8 cellular contexts compared by ENCODE assay signal in genomic region chr4:154416183-154416543, GRCh38.
DNase-seq lines count a peak whose midpoint lies in the region; ATAC-seq and TF ChIP-seq lines count a peak whose summit lies in the region.

No MANE protein-coding gene starts in this region.

- CTCF ChIA-PET in naive thymus-derived CD4-positive, alpha-beta T cell (lab: Charles Lee) = no interaction called here

- peaks cover 38 to 62% (median 53%) of the 10 kb centered on the region in 5 donors for H3K27me3 Mint-ChIP-seq in naive thymus-derived CD4-positive, alpha-beta T cell

- peak overlapping the region; percentile 54 to 78 (median 72) for H3K4me3 Mint-ChIP-seq in naive thymus-derived CD4-positive, alpha-beta T cell

- DNase-seq in GM12864 (ENCODE audit: low read depth) (no peak), cerebellar cortex (ENCODE audit: low spot score) (no peak), middle frontal gyrus (ENCODE audit: extremely low spot score, low spot score) (no peak)
- no peak for DNase-seq in naive thymus-derived CD4-positive, alpha-beta T cell
- DNase-seq in activated effector memory CD4-positive, alpha-beta T cell treated with Interleukin-2 at 50 U/mL for 16 hours = no peak

- H3K4me1 ChIP-seq in Loucy (ENCODE audit: insufficient read depth, low read length, poor library complexity, severe bottlenecking) = peaks cover 9% of the 10 kb centered on the region
- no peaks in the 10 kb centered on the region for H3K4me1 ChIP-seq in endocrine pancreas (ENCODE audit: control insufficient read depth, insufficient read depth, low read length)
- no peaks in the 10 kb centered on the region for H3K4me1 ChIP-seq in naive thymus-derived CD4-positive, alpha-beta T cell (ENCODE audit: control insufficient read depth in 2 of 2, insufficient read depth in 2 of 2, low read length in 2 of 2)

- H3K9ac ChIP-seq in Loucy (ENCODE audit: low read depth, low read length, poor library complexity, severe bottlenecking) (peak overlapping the region; percentile 8), endocrine pancreas (ENCODE audit: control insufficient read depth, insufficient read depth, low read length) (no peak overlapping the region)

- no peak overlapping the region for H3K27ac Mint-ChIP-seq in naive thymus-derived CD4-positive, alpha-beta T cell

- H3K27me3 ChIP-seq in Loucy (ENCODE audit: insufficient read depth, low read length, poor library complexity, severe bottlenecking) = no peaks in the 10 kb centered on the region
- no peaks in the 10 kb centered on the region for H3K27me3 ChIP-seq in endocrine pancreas (ENCODE audit: control insufficient read depth, insufficient read depth, low read length)
- no peaks in the 10 kb centered on the region for H3K27me3 ChIP-seq in naive thymus-derived CD4-positive, alpha-beta T cell (ENCODE audit: control insufficient read depth in 2 of 2, insufficient read depth in 2 of 2, low read length in 2 of 2)

- H3K36me3 Mint-ChIP-seq in naive thymus-derived CD4-positive, alpha-beta T cell = no peaks in the 10 kb centered on the region

- TF ChIP-seq CTCF in GM12864 (IDR thresholded peaks at IDR 0.05; ENCODE audit: low read depth, low read length, missing control alignments) (peak; percentile 34), Loucy (conservative IDR thresholded peaks at IDR 0.05; ENCODE audit: low read length) (peak; percentile 54)

- H3K36me3 ChIP-seq in Loucy (ENCODE audit: insufficient read depth, low read length) (no peaks in the 10 kb centered on the region), endocrine pancreas (ENCODE audit: control insufficient read depth, insufficient read depth, low read length) (no peaks in the 10 kb centered on the region)
- no peaks in the 10 kb centered on the region for H3K36me3 ChIP-seq in naive thymus-derived CD4-positive, alpha-beta T cell (ENCODE audit: control insufficient read depth in 2 of 3, insufficient read depth in 3 of 3, low read length in 3 of 3)

- H4K20me1 ChIP-seq in Loucy (ENCODE audit: insufficient read depth, low read length, poor library complexity, severe bottlenecking) = no peaks in the 10 kb centered on the region

- H3K9me3 ChIP-seq in Loucy (ENCODE audit: insufficient read depth, low read depth, low read length) (no peaks in the 10 kb centered on the region), endocrine pancreas (ENCODE audit: control insufficient read depth, low read length) (no peaks in the 10 kb centered on the region)
- H3K9me3 ChIP-seq in naive thymus-derived CD4-positive, alpha-beta T cell (ENCODE audit: control insufficient read depth in 2 of 3, low read length in 3 of 3) = no peaks in the 10 kb centered on the region

- POLR2A ChIA-PET in naive thymus-derived CD4-positive, alpha-beta T cell (lab: Charles Lee) = no interaction called here

- H3K4me2 ChIP-seq in Loucy (ENCODE audit: low read depth, low read length, poor library complexity, severe bottlenecking) = peak overlapping the region; percentile 81

- peak overlapping the region; percentile 58 for H3K4me3 ChIP-seq in GM12864 (ENCODE audit: low read depth, low read length)
- peak overlapping the region; percentile 72 for H3K4me3 ChIP-seq in Loucy (ENCODE audit: low read length, poor library complexity, severe bottlenecking)
- H3K4me3 ChIP-seq in endocrine pancreas (ENCODE audit: control insufficient read depth, insufficient read depth, low read length) = peak overlapping the region; percentile 52
- no peak overlapping the region for H3K4me3 ChIP-seq in naive thymus-derived CD4-positive, alpha-beta T cell (ENCODE audit: low read length)

- H3K9me3 Mint-ChIP-seq in naive thymus-derived CD4-positive, alpha-beta T cell = peaks cover 0 to 1% (median under 1%) of the 10 kb centered on the region in 11 donors

- peak overlapping the region; percentile 86 for H2AFZ ChIP-seq in Loucy (ENCODE audit: low read length)

- no peak overlapping the region for H3K27ac ChIP-seq in naive thymus-derived CD4-positive, alpha-beta T cell (ENCODE audit: low read depth, low read length)

- intact Hi-C loops in naive thymus-derived CD4-positive, alpha-beta T cell (cut with micrococcal nuclease) = no loop called here

- H3F3A ChIP-seq in Loucy (ENCODE audit: low read depth) = no peaks in the 10 kb centered on the region

- H3K4me1 Mint-ChIP-seq in naive thymus-derived CD4-positive, alpha-beta T cell = peaks cover 10 to 25% (median 21%) of the 10 kb centered on the region in 7 donors

- no peaks in the 10 kb centered on the region for H3K79me2 ChIP-seq in Loucy (ENCODE audit: insufficient read depth, low read length)

- H3K9me2 ChIP-seq in Loucy (replicated peaks; ENCODE audit: low read depth, low read length) = no peaks in the 10 kb centered on the region

- peak; percentile 48 for ATAC-seq in GM21619 (IDR thresholded peaks at IDR 0.05; ENCODE audit: unreplicated experiment)
- no peak for ATAC-seq in naive thymus-derived CD4-positive, alpha-beta T cell
